1 cellular context compared by ENCODE assay signal in the genomic region with DNA sequence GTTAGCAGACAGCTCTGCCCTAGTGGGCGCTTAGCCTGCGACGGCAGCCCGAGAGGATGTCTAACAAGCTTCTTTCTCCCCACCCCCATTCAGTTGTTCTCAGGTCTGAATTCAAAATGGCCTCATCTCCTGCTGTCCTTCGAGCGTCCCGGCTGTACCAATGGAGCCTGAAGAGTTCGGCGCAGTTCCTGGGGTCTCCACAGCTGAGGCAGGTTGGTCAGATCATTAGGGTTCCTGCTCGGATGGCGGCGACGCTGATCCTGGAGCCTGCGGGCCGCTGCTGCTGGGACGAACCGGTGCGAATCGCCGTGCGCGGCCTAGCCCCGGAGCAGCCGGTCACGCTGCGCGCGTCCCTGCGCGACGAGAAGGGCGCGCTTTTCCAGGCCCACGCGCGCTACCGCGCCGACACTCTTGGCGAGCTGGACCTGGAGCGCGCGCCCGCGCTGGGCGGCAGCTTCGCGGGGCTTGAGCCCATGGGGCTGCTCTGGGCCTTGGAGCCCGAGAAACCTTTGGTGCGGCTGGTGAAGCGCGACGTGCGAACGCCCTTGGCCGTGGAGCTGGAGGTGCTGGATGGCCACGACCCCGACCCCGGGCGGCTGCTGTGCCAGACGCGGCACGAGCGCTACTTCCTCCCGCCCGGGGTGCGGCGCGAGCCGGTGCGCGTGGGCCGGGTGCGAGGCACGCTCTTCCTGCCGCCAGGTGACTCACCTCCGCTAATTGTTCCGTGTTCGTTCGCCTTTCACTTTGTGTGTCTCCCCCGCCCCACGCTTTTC.
TF ChIP-seq lines count a peak whose summit lies in the region.

A gene with protein sequence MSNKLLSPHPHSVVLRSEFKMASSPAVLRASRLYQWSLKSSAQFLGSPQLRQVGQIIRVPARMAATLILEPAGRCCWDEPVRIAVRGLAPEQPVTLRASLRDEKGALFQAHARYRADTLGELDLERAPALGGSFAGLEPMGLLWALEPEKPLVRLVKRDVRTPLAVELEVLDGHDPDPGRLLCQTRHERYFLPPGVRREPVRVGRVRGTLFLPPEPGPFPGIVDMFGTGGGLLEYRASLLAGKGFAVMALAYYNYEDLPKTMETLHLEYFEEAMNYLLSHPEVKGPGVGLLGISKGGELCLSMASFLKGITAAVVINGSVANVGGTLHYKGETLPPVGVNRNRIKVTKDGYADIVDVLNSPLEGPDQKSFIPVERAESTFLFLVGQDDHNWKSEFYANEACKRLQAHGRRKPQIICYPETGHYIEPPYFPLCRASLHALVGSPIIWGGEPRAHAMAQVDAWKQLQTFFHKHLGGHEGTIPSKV (plus strand): TSS at position 29 of the 773 bp plus-strand sequence. CDS start 28 bp downstream, at position 57.

TF ChIP-seq in GM23338, 12 proteins besides CTCF, POLR2A, EP300 and RAD21 (continued from another document):
- TF ChIP-seq, protein P1, sequence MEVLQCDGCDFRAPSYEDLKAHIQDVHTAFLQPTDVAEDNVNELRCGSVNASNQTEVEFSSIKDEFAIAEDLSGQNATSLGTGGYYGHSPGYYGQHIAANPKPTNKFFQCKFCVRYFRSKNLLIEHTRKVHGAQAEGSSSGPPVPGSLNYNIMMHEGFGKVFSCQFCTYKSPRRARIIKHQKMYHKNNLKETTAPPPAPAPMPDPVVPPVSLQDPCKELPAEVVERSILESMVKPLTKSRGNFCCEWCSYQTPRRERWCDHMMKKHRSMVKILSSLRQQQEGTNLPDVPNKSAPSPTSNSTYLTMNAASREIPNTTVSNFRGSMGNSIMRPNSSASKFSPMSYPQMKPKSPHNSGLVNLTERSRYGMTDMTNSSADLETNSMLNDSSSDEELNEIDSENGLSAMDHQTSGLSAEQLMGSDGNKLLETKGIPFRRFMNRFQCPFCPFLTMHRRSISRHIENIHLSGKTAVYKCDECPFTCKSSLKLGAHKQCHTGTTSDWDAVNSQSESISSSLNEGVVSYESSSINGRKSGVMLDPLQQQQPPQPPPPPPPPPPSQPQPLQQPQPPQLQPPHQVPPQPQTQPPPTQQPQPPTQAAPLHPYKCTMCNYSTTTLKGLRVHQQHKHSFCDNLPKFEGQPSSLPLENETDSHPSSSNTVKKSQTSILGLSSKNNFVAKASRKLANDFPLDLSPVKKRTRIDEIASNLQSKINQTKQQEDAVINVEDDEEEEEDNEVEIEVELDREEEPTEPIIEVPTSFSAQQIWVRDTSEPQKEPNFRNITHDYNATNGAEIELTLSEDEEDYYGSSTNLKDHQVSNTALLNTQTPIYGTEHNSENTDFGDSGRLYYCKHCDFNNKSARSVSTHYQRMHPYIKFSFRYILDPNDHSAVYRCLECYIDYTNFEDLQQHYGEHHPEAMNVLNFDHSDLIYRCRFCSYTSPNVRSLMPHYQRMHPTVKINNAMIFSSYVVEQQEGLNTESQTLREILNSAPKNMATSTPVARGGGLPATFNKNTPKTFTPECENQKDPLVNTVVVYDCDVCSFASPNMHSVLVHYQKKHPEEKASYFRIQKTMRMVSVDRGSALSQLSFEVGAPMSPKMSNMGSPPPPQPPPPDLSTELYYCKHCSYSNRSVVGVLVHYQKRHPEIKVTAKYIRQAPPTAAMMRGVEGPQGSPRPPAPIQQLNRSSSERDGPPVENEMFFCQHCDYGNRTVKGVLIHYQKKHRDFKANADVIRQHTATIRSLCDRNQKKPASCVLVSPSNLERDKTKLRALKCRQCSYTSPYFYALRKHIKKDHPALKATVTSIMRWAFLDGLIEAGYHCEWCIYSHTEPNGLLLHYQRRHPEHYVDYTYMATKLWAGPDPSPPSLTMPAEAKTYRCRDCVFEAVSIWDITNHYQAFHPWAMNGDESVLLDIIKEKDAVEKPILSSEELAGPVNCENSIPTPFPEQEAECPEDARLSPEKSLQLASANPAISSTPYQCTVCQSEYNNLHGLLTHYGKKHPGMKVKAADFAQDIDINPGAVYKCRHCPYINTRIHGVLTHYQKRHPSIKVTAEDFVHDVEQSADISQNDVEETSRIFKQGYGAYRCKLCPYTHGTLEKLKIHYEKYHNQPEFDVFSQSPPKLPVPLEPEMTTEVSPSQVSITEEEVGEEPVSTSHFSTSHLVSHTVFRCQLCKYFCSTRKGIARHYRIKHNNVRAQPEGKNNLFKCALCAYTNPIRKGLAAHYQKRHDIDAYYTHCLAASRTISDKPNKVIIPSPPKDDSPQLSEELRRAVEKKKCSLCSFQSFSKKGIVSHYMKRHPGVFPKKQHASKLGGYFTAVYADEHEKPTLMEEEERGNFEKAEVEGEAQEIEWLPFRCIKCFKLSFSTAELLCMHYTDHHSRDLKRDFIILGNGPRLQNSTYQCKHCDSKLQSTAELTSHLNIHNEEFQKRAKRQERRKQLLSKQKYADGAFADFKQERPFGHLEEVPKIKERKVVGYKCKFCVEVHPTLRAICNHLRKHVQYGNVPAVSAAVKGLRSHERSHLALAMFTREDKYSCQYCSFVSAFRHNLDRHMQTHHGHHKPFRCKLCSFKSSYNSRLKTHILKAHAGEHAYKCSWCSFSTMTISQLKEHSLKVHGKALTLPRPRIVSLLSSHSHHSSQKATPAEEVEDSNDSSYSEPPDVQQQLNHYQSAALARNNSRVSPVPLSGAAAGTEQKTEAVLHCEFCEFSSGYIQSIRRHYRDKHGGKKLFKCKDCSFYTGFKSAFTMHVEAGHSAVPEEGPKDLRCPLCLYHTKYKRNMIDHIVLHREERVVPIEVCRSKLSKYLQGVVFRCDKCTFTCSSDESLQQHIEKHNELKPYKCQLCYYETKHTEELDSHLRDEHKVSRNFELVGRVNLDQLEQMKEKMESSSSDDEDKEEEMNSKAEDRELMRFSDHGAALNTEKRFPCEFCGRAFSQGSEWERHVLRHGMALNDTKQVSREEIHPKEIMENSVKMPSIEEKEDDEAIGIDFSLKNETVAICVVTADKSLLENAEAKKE (CRISPR knock-in tag; IDR thresholded peaks at IDR 0.05): 0 out of 2 replicates have a peak, but pooled peaks have one; percentile 22
